1 cellular context compared by ENCODE assay signal in genomic region chr13:43026262-43026661, GRCh38.
TF ChIP-seq lines count a peak whose summit lies in the region.

No MANE protein-coding gene starts in this region.

TF ChIP-seq in GM12878, 131 proteins besides CTCF, POLR2A, EP300 and RAD21 (continued from another document):
- 0 out of 4 replicates have a peak, but pooled peaks of 1 of the 2 experiments have one; percentile 34 for TF ChIP-seq CEBPB (IDR thresholded peaks at IDR 0.05; ENCODE audit: borderline replicate concordance in 1 of 2, low read depth in 2 of 2, low read length in 2 of 2)
